Comparison of ENCODE assay signal across 14 cellular contexts in the genomic region with DNA sequence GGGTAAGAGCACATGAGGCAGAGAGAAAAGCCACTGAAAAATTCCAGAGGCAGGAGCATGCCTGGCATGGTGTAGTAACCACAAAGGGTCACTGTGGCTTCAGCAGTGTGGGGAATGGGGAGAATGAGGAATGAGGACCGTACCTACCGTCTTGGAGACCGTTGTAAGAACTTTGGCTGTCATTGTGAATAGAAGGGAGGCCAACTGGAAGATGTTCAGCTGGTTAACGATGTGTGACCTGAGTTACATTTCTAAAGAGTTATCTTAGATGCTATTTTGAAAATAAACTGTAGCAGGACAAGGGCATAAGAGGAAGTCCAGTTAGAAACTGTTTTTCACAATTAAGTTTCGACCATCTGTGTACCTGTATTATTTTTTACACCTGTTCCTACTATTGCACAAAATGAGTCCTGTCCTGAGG.
DNase-seq lines count a peak whose midpoint lies in the region; ATAC-seq and TF ChIP-seq lines count a peak whose summit lies in the region.
"Had no signal": no experiment of that assay in that cellular context is flagged by ENCODE, and none has a peak within 500 bp of the region (broad histone marks: within the 10 kb centered on the region; RNA-seq: fewer than 3 reads in every experiment).

No MANE protein-coding gene starts in this region.

- peaks cover 11% of the 10 kb centered on the region for H3K4me1 ChIP-seq in SJCRH30

- no peak for TF ChIP-seq POLR2A in GM18505 (IDR thresholded peaks at IDR 0.05; ENCODE audit: borderline replicate concordance, extremely low read depth, insufficient read depth, insufficient read length)

- no peak overlapping the region for H3K4me3 ChIP-seq in SJCRH30

- no peaks in the 10 kb centered on the region for H3K36me3 ChIP-seq in SJCRH30

- H3K27me3 ChIP-seq in SJCRH30 = no peaks in the 10 kb centered on the region

- H3K27ac ChIP-seq in SJCRH30 = no peak overlapping the region

- in situ Hi-C loops in Caki2 (cut with HindIII; ENCODE audit: low pct_unique_long_range_greater_than_20kb, low sequenced_read_pairs) = no loop called here

- ATAC-seq in GM21576 (IDR thresholded peaks at IDR 0.05; ENCODE audit: unreplicated experiment) = peak; percentile 55
- ATAC-seq in GM18505 (IDR thresholded peaks at IDR 0.05; ENCODE audit: unreplicated experiment) = no peak
- no peak for ATAC-seq in GM18868 (IDR thresholded peaks at IDR 0.05; ENCODE audit: unreplicated experiment)

- H3K9me3 ChIP-seq in SJCRH30 (replicated peaks) = no peaks in the 10 kb centered on the region

- DNase-seq in Caki2 (ENCODE audit: low read depth) (peak; percentile 50), SJCRH30 (peak; percentile 25 to 47), kidney tubule cell (ENCODE audit: low spot score) (peak; percentile 36), midbrain (lab: John Stamatoyannopoulos, UW) (no peak), SKM-1 treated with dmso at 0.1 percent for 144 hours (lab: John Stamatoyannopoulos, UW; ENCODE audit: unreplicated experiment) (no peak)
- DNase-seq: activated CD4-positive, alpha-beta T cell treated with anti-CD3 and anti-CD28 coated beads, Interleukin-2, amount 10 ng/mL, durations not matched to agents 7 days and 5 days; CD4-positive, CD25-positive, alpha-beta regulatory T cell; Karpas-422; NCI-H2029 treated with DMSO at 0.1 percent for 48 hours; stimulated activated naive B cell treated with anti-CD40 and anti-IgM and Interleukin-4, amounts not matched to agents 10 μg/mL and 1 μg/mL and 100 μg/mL, for 72 hours; T-cell had no signal

Comparison
In these comparisons a context has a peak if more than half of its experiments do, and no peak if none do; other contexts are left out.
1. DNase-seq: peak in Caki2 (single experiment), SJCRH30 (2 of 2) and kidney tubule cell (single experiment); none in midbrain (single experiment) and SKM-1 treated with dmso at 0.1 percent for 144 hours (single experiment).